ENCODE assay signal across 14 cellular contexts in genomic region chr21:19603011-19603593, GRCh38.
DNase-seq lines count a peak whose midpoint lies in the region; ATAC-seq and TF ChIP-seq lines count a peak whose summit lies in the region.
"Had no signal": no experiment of that assay in that cellular context is flagged by ENCODE, and none has a peak within 500 bp of the region (broad histone marks: within the 10 kb centered on the region; RNA-seq: fewer than 3 reads in every experiment).

No MANE protein-coding gene starts in this region.

- H3K27ac Mint-ChIP-seq in Caco-2 (ENCODE audit: unreplicated experiment): no peak overlapping the region
- H3K27ac Mint-ChIP-seq: CD8-positive, alpha-beta memory T cell had no signal

- POLR2A ChIA-PET in Caco-2 (lab: Charles Lee): no interaction called here

- no peaks in the 10 kb centered on the region for H3K36me3 ChIP-seq in Caco-2 (ENCODE audit: control insufficient read depth, insufficient read depth, low read length)
- H3K36me3 ChIP-seq: BLaER1 had no signal

- intact Hi-C loops in Caco-2 (cut with micrococcal nuclease; ENCODE audit: unreplicated experiment): no loop called here

- no peaks in the 10 kb centered on the region for H3K4me1 ChIP-seq in Caco-2
- H3K4me1 ChIP-seq: BLaER1 had no signal

- no TSS peak for BruUV-seq in Caco-2 (replicated peaks; lab: Mats Ljungman, UMichigan)

- peak overlapping the region; percentile 37; the same call in 1 of the 2 replicates for H3K27ac ChIP-seq in 22Rv1
- H3K27ac ChIP-seq: BLaER1, GM23248 had no signal

- ATAC-seq in GM19452 (IDR thresholded peaks at IDR 0.05; ENCODE audit: unreplicated experiment): no peak
- ATAC-seq: GM12878 had no signal

- DNase-seq in CMK (ENCODE audit: low read depth) (peak; percentile 37), NCI-H69 (lab: John Stamatoyannopoulos, UW) (peak; percentile 75), amniotic epithelial cell (ENCODE audit: low read depth) (peak; percentile 7), COLO829 (ENCODE audit: low spot score) (no peak), Caco-2 (no peak)
- DNase-seq: CD8-positive, alpha-beta memory T cell; DMS79; GM23248; H7; KG1 had no signal

- CTCF ChIA-PET in Caco-2 (lab: Charles Lee): no interaction called here

- no peaks in the 10 kb centered on the region for H3K27me3 Mint-ChIP-seq in Caco-2 (ENCODE audit: insufficient read depth, unreplicated experiment)
- H3K27me3 Mint-ChIP-seq: CD8-positive, alpha-beta memory T cell had no signal

- no peaks in the 10 kb centered on the region for H3K9me3 ChIP-seq in Caco-2
- H3K9me3 ChIP-seq: BLaER1 had no signal

- no peaks in the 10 kb centered on the region for H3K9me3 Mint-ChIP-seq in Caco-2 (ENCODE audit: unreplicated experiment)

- no peaks in the 10 kb centered on the region for H3K4me1 Mint-ChIP-seq in Caco-2 (ENCODE audit: low read depth, unreplicated experiment)
- H3K4me1 Mint-ChIP-seq: CD8-positive, alpha-beta memory T cell had no signal

- no peak overlapping the region for H3K4me3 Mint-ChIP-seq in Caco-2 (ENCODE audit: unreplicated experiment)
- H3K4me3 Mint-ChIP-seq: CD8-positive, alpha-beta memory T cell had no signal

- H3K4me3 ChIP-seq in Caco-2 (ENCODE audit: low read depth, low read length): no peak overlapping the region
- H3K4me3 ChIP-seq: BLaER1, GM12878, GM23248 had no signal

- TF ChIP-seq CTCF in 22Rv1 (IDR thresholded peaks at IDR 0.05): no peak
- TF ChIP-seq CTCF in Caco-2 (IDR thresholded peaks at IDR 0.05; ENCODE audit: insufficient read depth in 1 of 2, low read depth in 1 of 2, low read length in 1 of 2, severe bottlenecking in 1 of 2, unreplicated experiment in 1 of 2): no peak

- no peaks in the 10 kb centered on the region for H3K36me3 Mint-ChIP-seq in Caco-2 (ENCODE audit: insufficient read depth, unreplicated experiment)
- H3K36me3 Mint-ChIP-seq: CD8-positive, alpha-beta memory T cell had no signal

- H3K27me3 ChIP-seq in Caco-2 (replicated peaks; ENCODE audit: control insufficient read depth, insufficient read depth, low read length): no peaks in the 10 kb centered on the region
- H3K27me3 ChIP-seq: BLaER1 had no signal

Comparison
In these comparisons a context has a peak if more than half of its experiments do, and no peak if none do; other contexts are left out.
1. DNase-seq: peak in CMK (single experiment), NCI-H69 (single experiment) and amniotic epithelial cell (single experiment); none in COLO829 (single experiment) and Caco-2 (0 of 2).